9 cellular contexts compared by ENCODE assay signal in genomic region chr12:52280796-52281560, GRCh38. TPM values are rescaled to one million over a fixed set of nuclear protein-coding genes. Genes with fewer than 3 reads are reported as not detected.
DNase-seq lines count a peak whose midpoint lies in the region; ATAC-seq, FAIRE-seq and TF ChIP-seq lines count a peak whose summit lies in the region.
"Had no signal": no experiment of that assay in that cellular context is flagged by ENCODE, and none has a peak within 500 bp of the region (broad histone marks: within the 10 kb centered on the region; RNA-seq: fewer than 3 reads in every experiment).

No MANE protein-coding gene starts in this region.

- H3K4me2 ChIP-seq in K562 (ENCODE audit: insufficient read depth, low read length), result no peak overlapping the region

- no peaks in the 10 kb centered on the region for H3K9me1 ChIP-seq in K562 (ENCODE audit: control insufficient read depth, insufficient read depth, low read length)

- TF ChIP-seq POLR2A in K562 (conservative IDR thresholded peaks at IDR 0.05), result no peak

- CTCF ChIA-PET in K562 (lab: Yijun Ruan, JAX; ENCODE audit: low intra/inter-chr PET ratio), result no interaction called here

- 3% methylated on average over 4 of the region's 4 CpGs for WGBS in K562 (ENCODE audit: insufficient coverage, low coverage, missing lambda C conversion rate)

- POLR2A ChIA-PET in K562 (lab: Yijun Ruan, JAX), result interaction anchor here (0.6 to 0.9 kb wide), 3 partner anchors 14 to 297 kb away, joined by 3 read pairs; no protein-coding TSS in a partner anchor

- no peak for TF ChIP-seq RAD21 in K562 (CRISPR knock-in tag; conservative IDR thresholded peaks at IDR 0.05 in 1 of 2, IDR thresholded peaks at IDR 0.05 in 1 of 2)

- no TSS peak for BruUV-seq in K562 (replicated peaks; lab: Mats Ljungman, UMichigan)

- no peak overlapping the region for H3K4me3 ChIP-seq in HFF-Myc (replicated peaks; ENCODE audit: low read depth, low read length)
- H3K4me3 ChIP-seq in K562, result no peak overlapping the region
- no peak overlapping the region for H3K4me3 ChIP-seq in thoracic aorta

- H3K27me3 ChIP-seq in K562 (ENCODE audit: control insufficient read depth in 2 of 2, insufficient read depth in 2 of 2, low read length in 2 of 2) (peaks cover 0 to 11% of the 10 kb centered on the region in 2 experiments; a peak in 2 of 5 replicates), thoracic aorta (replicated peaks; ENCODE audit: insufficient read depth) (no peaks in the 10 kb centered on the region)

- H3K36me3 ChIP-seq in K562 (ENCODE audit: control insufficient read depth, insufficient read depth, low read length) (no peaks in the 10 kb centered on the region), thoracic aorta (no peaks in the 10 kb centered on the region)

- intact Hi-C loops in K562 (cut with micrococcal nuclease), result no loop called here

- H2AFZ ChIP-seq in K562 (ENCODE audit: low read depth, low read length), result no peak overlapping the region

- no peak; the same call in 1 of the 3 replicates for ATAC-seq in K562
- peak; percentile 23 for ATAC-seq in thoracic aorta (ENCODE audit: insufficient number of reproducible peaks, low FRiP score, low read depth)
- ATAC-seq in HG02571 (IDR thresholded peaks at IDR 0.05; ENCODE audit: unreplicated experiment), result no peak

- H3K79me2 ChIP-seq in K562 (ENCODE audit: control insufficient read depth, insufficient read depth, low read length), result no peaks in the 10 kb centered on the region

- no peak for TF ChIP-seq CTCF in HFF-Myc (IDR thresholded peaks at IDR 0.05; ENCODE audit: low read depth, low read length, missing control alignments)
- no peak for TF ChIP-seq CTCF in K562 (IDR thresholded peaks at IDR 0.05 in 2 of 3, conservative IDR thresholded peaks at IDR 0.05 in 1 of 3; ENCODE audit: insufficient read depth in 2 of 3, low read depth in 1 of 3, low read length in 3 of 3)
- TF ChIP-seq CTCF in thoracic aorta (IDR thresholded peaks at IDR 0.05), result no peak

- no peak for FAIRE-seq in K562 (lab: Jason Lieb, UNC)

- H4K20me1 ChIP-seq in K562 (replicated peaks; ENCODE audit: control insufficient read depth, insufficient read depth, low read length), result no peaks in the 10 kb centered on the region; the same call in 1 of the 2 replicates

- H3K9ac ChIP-seq in K562 (ENCODE audit: insufficient read depth in 1 of 2, low read depth in 2 of 2, low read length in 2 of 2), result no peak overlapping the region

- DNase-seq in HFF-Myc (ENCODE audit: extremely low read depth, low read depth) (peak; percentile 58), K562 (ENCODE audit: extremely low read depth in 1 of 4, low spot score in 3 of 4) (no peak), islet precursor cell (peak; percentile 96), thoracic aorta (ENCODE audit: low spot score) (no peak), NCI-H146 (lab: John Stamatoyannopoulos, UW) (no peak), NCI-H446 (lab: John Stamatoyannopoulos, UW) (no peak), DMS 273 (lab: John Stamatoyannopoulos, UW; ENCODE audit: unreplicated experiment) (no peak)
- DNase-seq: activated CD4-positive, alpha-beta T cell treated with anti-CD3 and anti-CD28 coated beads for 1 hour had no signal

- no peak for TF ChIP-seq EP300 in K562 (IDR thresholded peaks at IDR 0.05; ENCODE audit: low read length)

- H3K4me1 ChIP-seq in K562 (replicated peaks in 1 of 2; ENCODE audit: control insufficient read depth in 2 of 2, insufficient read depth in 2 of 2, low read length in 2 of 2) (peaks cover 6 to 22% of the 10 kb centered on the region in 2 experiments; a peak in 4 of 5 replicates), thoracic aorta (ENCODE audit: control insufficient read depth in 1 of 2, low read depth in 2 of 2) (peaks cover 20 to 33% of the 10 kb centered on the region in 2 donors)

- H3K9me3 ChIP-seq in K562 (replicated peaks; ENCODE audit: control insufficient read depth, insufficient read depth, low read depth, low read length) (no peaks in the 10 kb centered on the region), thoracic aorta (no peaks in the 10 kb centered on the region)

- H3K27ac ChIP-seq in K562 (ENCODE audit: extremely low read depth, low read depth, low read length), result no peak overlapping the region
- peak overlapping the region; percentile 73 to 78 for H3K27ac ChIP-seq in thoracic aorta

- in situ Hi-C loops in K562 (cut with MboI), result no loop called here

RNA-seq across cellular contexts. Expression of gene KRT86, which starts 6.5 kb away (rescaled TPM):
- not detected in 2 replicates for total RNA-seq in K562 (2011; cell fraction: chromatin; rRNA removed; ENCODE audit: low replicate concordance)
- total RNA-seq in K562 (2011; cell fraction: nucleolus; rRNA removed), result not detected in 2 replicates
- total RNA-seq in K562 (2011; cell fraction: nucleoplasm; rRNA removed), result not detected in 2 replicates
- total RNA-seq in K562 (2014; rRNA removed) (not detected in 2 replicates), K562 (2014; rRNA removed; fragmentation: Illumina TruSeq; extraction: Trizol) (not detected in 2 replicates), K562 (2015; rRNA removed; fragmentation: Illumina TruSeq; extraction: Trizol) (not detected in 2 replicates), K562 (2021) (not detected in 2 replicates), thoracic aorta (1 to 10 TPM in 1 of 2 donors, not detected in 1; 9.3 TPM)
- polyA plus RNA-seq in K562 (2011; rRNA removed) (not detected in 2 replicates), K562 (2014; fragmentation: Illumina TruSeq; extraction: Trizol) (not detected in 2 replicates), K562 (2014; fragmentation: Nextera tagmentation; extraction: Ambion mirVana) (not detected), K562 (2014; rRNA removed) (not detected in 2 replicates)
- not detected in 2 replicates for polyA plus RNA-seq in K562 (2011; cell fraction: cytosol; rRNA removed)
- not detected in 2 replicates for polyA plus RNA-seq in K562 (2011; cell fraction: nucleus; rRNA removed)
- polyA plus RNA-seq in K562 (2012), result 0.14 TPM in 1 of 2 replicates, not detected in the other
- not detected in 2 replicates for polyA minus RNA-seq in K562 (2011; rRNA and poly(A)+ RNA removed)
- not detected in 2 replicates for polyA minus RNA-seq in K562 (2011; cell fraction: cytosol; rRNA and poly(A)+ RNA removed)
- polyA minus RNA-seq in K562 (2011; cell fraction: nucleus; rRNA and poly(A)+ RNA removed), result not detected in 2 replicates

RNA-seq across cellular contexts. Expression of gene KRT81, which starts 10.4 kb away (rescaled TPM):
- total RNA-seq in K562 (2011; cell fraction: chromatin; rRNA removed; ENCODE audit: low replicate concordance), result not detected in 2 replicates
- total RNA-seq in K562 (2011; cell fraction: nucleolus; rRNA removed), result not detected in 2 replicates
- not detected in 2 replicates for total RNA-seq in K562 (2011; cell fraction: nucleoplasm; rRNA removed)
- total RNA-seq in K562 (2014; rRNA removed) (not detected in 2 replicates), K562 (2014; rRNA removed; fragmentation: Illumina TruSeq; extraction: Trizol) (not detected in 2 replicates), K562 (2015; rRNA removed; fragmentation: Illumina TruSeq; extraction: Trizol) (not detected in 2 replicates), K562 (2021) (0.25 and 0.27 TPM in 2 replicates), thoracic aorta (1 to 10 TPM in 1 of 2 donors, not detected in 1; 5.1 TPM)
- polyA plus RNA-seq in K562 (2011; rRNA removed) (not detected in 2 replicates), K562 (2014; fragmentation: Illumina TruSeq; extraction: Trizol) (not detected in 2 replicates), K562 (2014; fragmentation: Nextera tagmentation; extraction: Ambion mirVana) (not detected), K562 (2014; rRNA removed) (not detected in 2 replicates)
- not detected in 2 replicates for polyA plus RNA-seq in K562 (2011; cell fraction: cytosol; rRNA removed)
- not detected in 2 replicates for polyA plus RNA-seq in K562 (2011; cell fraction: nucleus; rRNA removed)
- 0.47 TPM in 1 of 2 replicates, not detected in the other for polyA plus RNA-seq in K562 (2012)
- polyA minus RNA-seq in K562 (2011; rRNA and poly(A)+ RNA removed), result not detected in 2 replicates
- polyA minus RNA-seq in K562 (2011; cell fraction: cytosol; rRNA and poly(A)+ RNA removed), result not detected in 2 replicates
- not detected in 2 replicates for polyA minus RNA-seq in K562 (2011; cell fraction: nucleus; rRNA and poly(A)+ RNA removed)

RNA-seq across cellular contexts. Expression of gene KRT83, which starts 40.2 kb away (rescaled TPM):
- total RNA-seq in K562 (2011; cell fraction: chromatin; rRNA removed; ENCODE audit: low replicate concordance), result not detected in 2 replicates
- not detected in 2 replicates for total RNA-seq in K562 (2011; cell fraction: nucleolus; rRNA removed)
- not detected in 2 replicates for total RNA-seq in K562 (2011; cell fraction: nucleoplasm; rRNA removed)
- total RNA-seq in K562 (2014; rRNA removed), result not detected in 2 replicates
- not detected in 2 replicates for total RNA-seq in K562 (2014; rRNA removed; fragmentation: Illumina TruSeq; extraction: Trizol)
- total RNA-seq in K562 (2015; rRNA removed; fragmentation: Illumina TruSeq; extraction: Trizol), result not detected in 2 replicates
- total RNA-seq in K562 (2021), result not detected in 2 replicates
- polyA plus RNA-seq in K562 (2011; rRNA removed), result not detected in 2 replicates
- polyA plus RNA-seq in K562 (2011; cell fraction: cytosol; rRNA removed), result not detected in 2 replicates
- not detected in 2 replicates for polyA plus RNA-seq in K562 (2011; cell fraction: nucleus; rRNA removed)
- not detected in 2 replicates for polyA plus RNA-seq in K562 (2012)
- polyA plus RNA-seq in K562 (2014; fragmentation: Illumina TruSeq; extraction: Trizol), result not detected in 2 replicates
- polyA plus RNA-seq in K562 (2014; fragmentation: Nextera tagmentation; extraction: Ambion mirVana), result not detected
- polyA plus RNA-seq in K562 (2014; rRNA removed), result not detected in 2 replicates
- polyA minus RNA-seq in K562 (2011; rRNA and poly(A)+ RNA removed), result not detected in 2 replicates
- not detected in 2 replicates for polyA minus RNA-seq in K562 (2011; cell fraction: cytosol; rRNA and poly(A)+ RNA removed)
- not detected in 2 replicates for polyA minus RNA-seq in K562 (2011; cell fraction: nucleus; rRNA and poly(A)+ RNA removed)
- not detected for total RNA-seq in thoracic aorta

RNA-seq across cellular contexts. Expression of gene KRT7, which starts 47.9 kb away (rescaled TPM):
- total RNA-seq in K562 (2011; cell fraction: chromatin; rRNA removed; ENCODE audit: low replicate concordance), result not detected in 2 replicates
- total RNA-seq in K562 (2011; cell fraction: nucleolus; rRNA removed), result not detected in 2 replicates
- total RNA-seq in K562 (2011; cell fraction: nucleoplasm; rRNA removed), result not detected in 2 replicates
- total RNA-seq in K562 (2014; rRNA removed) (not detected in 2 replicates), K562 (2014; rRNA removed; fragmentation: Illumina TruSeq; extraction: Trizol) (not detected in 2 replicates), K562 (2015; rRNA removed; fragmentation: Illumina TruSeq; extraction: Trizol) (not detected in 2 replicates), K562 (2021) (1.4 and 1.6 TPM in 2 replicates), thoracic aorta (100 to 1,000 TPM in 1 of 2 donors, 10 to 100 TPM in 1; 24.1 to 105 TPM)
- polyA plus RNA-seq in K562 (2011; rRNA removed) (not detected in 2 replicates), K562 (2014; fragmentation: Illumina TruSeq; extraction: Trizol) (not detected in 2 replicates), K562 (2014; fragmentation: Nextera tagmentation; extraction: Ambion mirVana) (not detected), K562 (2014; rRNA removed) (not detected in 2 replicates)
- not detected in 2 replicates for polyA plus RNA-seq in K562 (2011; cell fraction: cytosol; rRNA removed)
- polyA plus RNA-seq in K562 (2011; cell fraction: nucleus; rRNA removed), result not detected in 2 replicates
- polyA plus RNA-seq in K562 (2012), result not detected in 2 replicates
- not detected in 2 replicates for polyA minus RNA-seq in K562 (2011; rRNA and poly(A)+ RNA removed)
- 3.6 and 12.1 TPM in 2 replicates for polyA minus RNA-seq in K562 (2011; cell fraction: cytosol; rRNA and poly(A)+ RNA removed)
- 1.7 and 2.2 TPM in 2 replicates for polyA minus RNA-seq in K562 (2011; cell fraction: nucleus; rRNA and poly(A)+ RNA removed)

Comparison
In these comparisons a context has a peak if more than half of its experiments do, and no peak if none do; other contexts are left out.
1. DNase-seq: peak in HFF-Myc (single experiment) and islet precursor cell (single experiment); none in K562 (0 of 4), thoracic aorta (single experiment), NCI-H146 (single experiment), NCI-H446 (0 of 2) and DMS 273 (single experiment).